In genomic region chr12:98595152-98595988, GRCh38 we compare ENCODE assay signal across 8 cellular contexts. TPM values are rescaled to one million over a fixed set of nuclear protein-coding genes. Genes with fewer than 3 reads are reported as not detected.
A peak's percentile ranks its signal among the peaks of the same experiment; 100 is the strongest.
DNase-seq lines count a peak whose midpoint lies in the region; ATAC-seq, FAIRE-seq and TF ChIP-seq lines count a peak whose summit lies in the region.

No MANE protein-coding gene starts in this region.

- peaks cover 48% of the 10 kb centered on the region for H3K36me3 Mint-ChIP-seq in activated CD8-positive, alpha-beta memory T cell treated with anti-CD3 and anti-CD28 coated beads, Interleukin-2, amount 10 ng/mL, durations not matched to agents 7 days and 5 days
- H3K36me3 Mint-ChIP-seq in activated B cell treated with CpG ODN at 0.5 μM for 24 hours (ENCODE audit: low read depth): peaks cover 60% of the 10 kb centered on the region

- intact Hi-C loops in activated B cell treated with CpG ODN at 0.5 μM for 24 hours (cut with micrococcal nuclease) (no loop called here), left colon (cut with DNase I, micrococcal nuclease) (loop anchor here in 1 of 2 donors (10.0 kb wide), 1 partner anchor 49 kb away; the partner anchor contains the start of genes APAF1 and IKBIP)

- peaks cover 4 to 42% of the 10 kb centered on the region in 2 donors for H3K36me3 ChIP-seq in gastroesophageal sphincter
- H3K36me3 ChIP-seq in small intestine (ENCODE audit: control insufficient read depth in 2 of 2, insufficient read depth in 2 of 2, low read length in 2 of 2): peaks cover 9 to 35% of the 10 kb centered on the region in 2 donors

- TF ChIP-seq CTCF in activated B cell treated with CpG ODN at 0.5 μM for 24 hours (IDR thresholded peaks at IDR 0.05) (no peak), gastroesophageal sphincter (IDR thresholded peaks at IDR 0.05) (no peak), GM13976 (IDR thresholded peaks at IDR 0.05; ENCODE audit: borderline replicate concordance, control extremely low read depth, extremely low read depth, insufficient read depth, missing control alignments) (no peak)

- TF ChIP-seq EP300 in gastroesophageal sphincter (IDR thresholded peaks at IDR 0.05): no peak

- in situ Hi-C loops in GM13976 (cut with MboI; ENCODE audit: low sequenced_read_pairs, unreplicated experiment): no loop called here

- H3K4me1 ChIP-seq in gastroesophageal sphincter (peaks cover 0 to 43% (median 8%) of the 10 kb centered on the region in 3 donors), small intestine (ENCODE audit: control insufficient read depth in 2 of 2, insufficient read depth in 1 of 2, low read depth in 1 of 2, low read length in 1 of 2) (peaks cover 2 to 4% of the 10 kb centered on the region in 2 donors)

- ATAC-seq in activated CD8-positive, alpha-beta memory T cell treated with anti-CD3 and anti-CD28 coated beads, Interleukin-2, amount 10 ng/mL, durations not matched to agents 7 days and 5 days: no peak
- ATAC-seq in activated B cell treated with CpG ODN at 0.5 μM for 24 hours (ENCODE audit: low read depth) (no peak), gastroesophageal sphincter (no peak), left colon (no peak)

- CTCF ChIA-PET in activated CD8-positive, alpha-beta memory T cell treated with anti-CD3 and anti-CD28 coated beads, Interleukin-2, amount 10 ng/mL, durations not matched to agents 7 days and 5 days (lab: Charles Lee): interaction anchor here (1.4 to 3.9 kb wide), 3 partner anchors 13 to 79 kb away, joined by 3 to 27 read pairs (median 16); partner anchors contain the start of gene TMPO
- CTCF ChIA-PET in activated B cell treated with CpG ODN at 0.5 μM for 24 hours (lab: Charles Lee): interaction anchor here (1.2 to 4.8 kb wide), 5 partner anchors 17 to 104 kb away, joined by 4 to 25 read pairs (median 6); no protein-coding TSS in a partner anchor

- H3K4me3 Mint-ChIP-seq in activated CD8-positive, alpha-beta memory T cell treated with anti-CD3 and anti-CD28 coated beads, Interleukin-2, amount 10 ng/mL, durations not matched to agents 7 days and 5 days: peak overlapping the region; percentile 92
- peak overlapping the region; percentile 96 for H3K4me3 Mint-ChIP-seq in activated B cell treated with CpG ODN at 0.5 μM for 24 hours

- DNase-seq in activated CD8-positive, alpha-beta memory T cell treated with anti-CD3 and anti-CD28 coated beads, Interleukin-2, amount 10 ng/mL, durations not matched to agents 7 days and 5 days: peak; percentile 61
- no peak for DNase-seq in activated CD8-positive, alpha-beta memory T cell treated with anti-CD3 and anti-CD28 coated beads, Interleukin-2, amount 50 U/mL, for 48 hours
- DNase-seq in activated B cell treated with CpG ODN at 0.5 μM for 24 hours: no peak
- peak; percentile 48 for DNase-seq in small intestine
- DNase-seq in left colon: no peak
- DNase-seq in GM13976 (ENCODE audit: low spot score): no peak
- DNase-seq in NCI-H2171 treated with DMSO at 0.1 percent for 48 hours (lab: John Stamatoyannopoulos, UW): no peak

- no peak for TF ChIP-seq POLR2A in gastroesophageal sphincter (IDR thresholded peaks at IDR 0.05)

- H3K4me3 ChIP-seq in gastroesophageal sphincter (peak overlapping the region; percentile 87 to 97), small intestine (ENCODE audit: low read depth in 1 of 2, low read length in 2 of 2) (peak overlapping the region; percentile 43 to 99)

- H3K27me3 ChIP-seq in gastroesophageal sphincter (no peaks in the 10 kb centered on the region), small intestine (ENCODE audit: control insufficient read depth in 2 of 2, insufficient read depth in 2 of 2, low read length in 2 of 2) (no peaks in the 10 kb centered on the region)

- H3K9me3 ChIP-seq in gastroesophageal sphincter (no peaks in the 10 kb centered on the region), small intestine (ENCODE audit: control insufficient read depth, low read depth) (no peaks in the 10 kb centered on the region)

- H3K27ac ChIP-seq in gastroesophageal sphincter (peak overlapping the region; percentile 87 to 99 (median 98)), small intestine (ENCODE audit: low read depth in 1 of 2, low read length in 1 of 2) (peak overlapping the region; percentile 24 to 100)

- 17 to 21% methylated on average over 5 of the region's 5 CpGs for WGBS in gastroesophageal sphincter (ENCODE audit: low coverage in 1 of 2), 2 donors
- 29 to 30% (median 29%) methylated on average over 5 of the region's 5 CpGs for WGBS in small intestine, 3 donors

- FAIRE-seq in small intestine (lab: Jason Lieb, UNC): no peak

- peaks cover 30% of the 10 kb centered on the region for H3K4me1 Mint-ChIP-seq in activated CD8-positive, alpha-beta memory T cell treated with anti-CD3 and anti-CD28 coated beads, Interleukin-2, amount 10 ng/mL, durations not matched to agents 7 days and 5 days
- H3K4me1 Mint-ChIP-seq in activated B cell treated with CpG ODN at 0.5 μM for 24 hours: peaks cover 36% of the 10 kb centered on the region

- peak overlapping the region; percentile 98 for H3K27ac Mint-ChIP-seq in activated CD8-positive, alpha-beta memory T cell treated with anti-CD3 and anti-CD28 coated beads, Interleukin-2, amount 10 ng/mL, durations not matched to agents 7 days and 5 days
- peak overlapping the region; percentile 96 for H3K27ac Mint-ChIP-seq in activated B cell treated with CpG ODN at 0.5 μM for 24 hours

- no peaks in the 10 kb centered on the region for H3K9me3 Mint-ChIP-seq in activated CD8-positive, alpha-beta memory T cell treated with anti-CD3 and anti-CD28 coated beads, Interleukin-2, amount 10 ng/mL, durations not matched to agents 7 days and 5 days (ENCODE audit: low read depth)
- no peaks in the 10 kb centered on the region for H3K9me3 Mint-ChIP-seq in activated B cell treated with CpG ODN at 0.5 μM for 24 hours

- POLR2A ChIA-PET in activated B cell treated with CpG ODN at 0.5 μM for 24 hours (lab: Charles Lee): interaction anchor here (0.6 to 5.5 kb wide), 8 partner anchors 12 to 80 kb away, joined by 3 to 100 read pairs (median 11); partner anchors contain the start of genes APAF1, IKBIP and TMPO

- H3K27me3 Mint-ChIP-seq in activated CD8-positive, alpha-beta memory T cell treated with anti-CD3 and anti-CD28 coated beads, Interleukin-2, amount 10 ng/mL, durations not matched to agents 7 days and 5 days: no peaks in the 10 kb centered on the region
- no peaks in the 10 kb centered on the region for H3K27me3 Mint-ChIP-seq in activated B cell treated with CpG ODN at 0.5 μM for 24 hours

RNA-seq across cellular contexts. Expression of gene SLC25A3, which starts 1.9 kb away (rescaled TPM):
- 100 to 1,000 TPM; 360 to 485 TPM for total RNA-seq in activated CD8-positive, alpha-beta memory T cell treated with anti-CD3 and anti-CD28 coated beads, Interleukin-2, amount 10 ng/mL, durations not matched to agents 7 days and 5 days
- total RNA-seq in activated B cell treated with CpG ODN at 0.5 μM for 24 hours (508 and 518 TPM in 2 replicates), gastroesophageal sphincter (100 to 1,000 TPM; 602 to 636 (median 625) TPM), left colon (100 to 1,000 TPM; 712 to 806 TPM)
- polyA plus RNA-seq in small intestine: 100 to 1,000 TPM; 538 to 968 (median 837) TPM

RNA-seq across cellular contexts. Expression of gene IKBIP, which starts 49.2 kb away (rescaled TPM):
- total RNA-seq in activated CD8-positive, alpha-beta memory T cell treated with anti-CD3 and anti-CD28 coated beads, Interleukin-2, amount 10 ng/mL, durations not matched to agents 7 days and 5 days: 10 to 100 TPM; 28.9 to 29.3 TPM
- total RNA-seq in activated B cell treated with CpG ODN at 0.5 μM for 24 hours (8.9 and 9.1 TPM in 2 replicates), gastroesophageal sphincter (10 to 100 TPM in 2 of 4 donors, 1 to 10 TPM in 2; 4.5 to 17.2 (median 10.2) TPM), left colon (1 to 10 TPM; 2.2 to 4.9 TPM)
- polyA plus RNA-seq in small intestine: 1 to 10 TPM in 2 of 3 donors, under 1 TPM in 1; 0.67 to 6.4 (median 2.7) TPM

RNA-seq across cellular contexts. Expression of gene APAF1, which starts 49.7 kb away (rescaled TPM):
- 10 to 100 TPM; 27.9 to 36.3 TPM for total RNA-seq in activated CD8-positive, alpha-beta memory T cell treated with anti-CD3 and anti-CD28 coated beads, Interleukin-2, amount 10 ng/mL, durations not matched to agents 7 days and 5 days
- total RNA-seq in activated B cell treated with CpG ODN at 0.5 μM for 24 hours: 21.7 and 24.0 TPM in 2 replicates
- total RNA-seq in gastroesophageal sphincter: 10 to 100 TPM in 1 of 4 donors, 1 to 10 TPM in 3; 7.5 to 18.6 (median 8.5) TPM
- polyA plus RNA-seq in small intestine: 1 to 10 TPM; 8.1 to 9.1 (median 8.3) TPM
- 10 to 100 TPM; 34.8 to 38.9 TPM for total RNA-seq in left colon

Comparison
In these comparisons a context has a peak if more than half of its experiments do, and no peak if none do; other contexts are left out.
1. DNase-seq: peak in activated CD8-positive, alpha-beta memory T cell treated with anti-CD3 and anti-CD28 coated beads, Interleukin-2, amount 10 ng/mL, durations not matched to agents 7 days and 5 days (single experiment) and small intestine (single experiment); none in activated CD8-positive, alpha-beta memory T cell treated with anti-CD3 and anti-CD28 coated beads, Interleukin-2, amount 50 U/mL, for 48 hours (single experiment), activated B cell treated with CpG ODN at 0.5 μM for 24 hours (single experiment), left colon (0 of 2), GM13976 (single experiment) and NCI-H2171 treated with DMSO at 0.1 percent for 48 hours (single experiment).